ENCODE assay signal across 1 cellular context in the genomic region with DNA sequence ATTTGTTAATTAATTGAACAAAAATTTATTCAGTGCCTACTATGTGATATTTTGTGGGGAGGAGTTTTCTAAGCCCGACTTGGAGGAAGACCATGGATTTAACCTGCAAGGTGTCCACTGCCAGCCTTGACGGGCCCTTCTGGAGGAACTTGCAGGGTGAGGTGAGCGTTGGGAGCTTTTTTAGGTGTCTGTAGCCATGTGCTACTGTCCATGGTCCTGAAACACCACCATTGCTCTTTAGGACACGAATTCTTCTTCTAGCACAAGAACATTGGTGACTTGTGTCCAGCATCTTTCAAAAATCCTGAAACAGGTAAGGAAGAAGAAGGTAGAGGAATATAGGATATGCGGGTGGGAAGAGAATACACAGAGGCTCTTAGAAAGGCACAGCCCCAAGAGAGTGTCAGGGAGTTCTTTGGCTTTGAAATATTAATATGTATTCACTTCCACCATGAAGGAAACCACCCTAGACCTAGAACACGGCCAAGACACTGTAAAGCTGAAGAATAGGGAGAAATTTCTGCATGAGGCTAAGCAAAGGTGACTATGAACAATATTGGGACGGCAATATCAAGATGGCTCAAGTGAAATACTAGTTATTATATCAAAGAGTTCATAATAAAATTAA.
TF ChIP-seq lines count a peak whose summit lies in the region.

No MANE protein-coding gene starts in this region.

TF ChIP-seq in GM12878, 131 proteins besides CTCF, POLR2A, EP300 and RAD21 (continued from another document):
- TF ChIP-seq, protein P1, sequence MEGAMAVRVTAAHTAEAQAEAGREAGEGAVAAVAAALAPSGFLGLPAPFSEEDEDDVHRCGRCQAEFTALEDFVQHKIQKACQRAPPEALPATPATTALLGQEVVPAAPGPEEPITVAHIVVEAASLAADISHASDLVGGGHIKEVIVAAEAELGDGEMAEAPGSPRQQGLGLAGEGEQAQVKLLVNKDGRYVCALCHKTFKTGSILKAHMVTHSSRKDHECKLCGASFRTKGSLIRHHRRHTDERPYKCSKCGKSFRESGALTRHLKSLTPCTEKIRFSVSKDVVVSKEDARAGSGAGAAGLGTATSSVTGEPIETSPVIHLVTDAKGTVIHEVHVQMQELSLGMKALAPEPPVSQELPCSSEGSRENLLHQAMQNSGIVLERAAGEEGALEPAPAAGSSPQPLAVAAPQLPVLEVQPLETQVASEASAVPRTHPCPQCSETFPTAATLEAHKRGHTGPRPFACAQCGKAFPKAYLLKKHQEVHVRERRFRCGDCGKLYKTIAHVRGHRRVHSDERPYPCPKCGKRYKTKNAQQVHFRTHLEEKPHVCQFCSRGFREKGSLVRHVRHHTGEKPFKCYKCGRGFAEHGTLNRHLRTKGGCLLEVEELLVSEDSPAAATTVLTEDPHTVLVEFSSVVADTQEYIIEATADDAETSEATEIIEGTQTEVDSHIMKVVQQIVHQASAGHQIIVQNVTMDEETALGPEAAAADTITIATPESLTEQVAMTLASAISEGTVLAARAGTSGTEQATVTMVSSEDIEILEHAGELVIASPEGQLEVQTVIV (IDR thresholded peaks at IDR 0.05; ENCODE audit: borderline replicate concordance, partially characterized antibody) = no peak
- TF ChIP-seq YY1 (IDR thresholded peaks at IDR 0.05; ENCODE audit: low read depth, low read length) (0 out of 2 replicates have a peak, but pooled peaks have one; percentile 25), BRCA1 (IDR thresholded peaks at IDR 0.05; ENCODE audit: low read depth, low read length) (no peak), ZNF207 (IDR thresholded peaks at IDR 0.05; ENCODE audit: borderline replicate concordance) (no peak), HDAC6 (IDR thresholded peaks at IDR 0.05; ENCODE audit: unreplicated experiment) (no peak)
- TF ChIP-seq, protein P2, sequence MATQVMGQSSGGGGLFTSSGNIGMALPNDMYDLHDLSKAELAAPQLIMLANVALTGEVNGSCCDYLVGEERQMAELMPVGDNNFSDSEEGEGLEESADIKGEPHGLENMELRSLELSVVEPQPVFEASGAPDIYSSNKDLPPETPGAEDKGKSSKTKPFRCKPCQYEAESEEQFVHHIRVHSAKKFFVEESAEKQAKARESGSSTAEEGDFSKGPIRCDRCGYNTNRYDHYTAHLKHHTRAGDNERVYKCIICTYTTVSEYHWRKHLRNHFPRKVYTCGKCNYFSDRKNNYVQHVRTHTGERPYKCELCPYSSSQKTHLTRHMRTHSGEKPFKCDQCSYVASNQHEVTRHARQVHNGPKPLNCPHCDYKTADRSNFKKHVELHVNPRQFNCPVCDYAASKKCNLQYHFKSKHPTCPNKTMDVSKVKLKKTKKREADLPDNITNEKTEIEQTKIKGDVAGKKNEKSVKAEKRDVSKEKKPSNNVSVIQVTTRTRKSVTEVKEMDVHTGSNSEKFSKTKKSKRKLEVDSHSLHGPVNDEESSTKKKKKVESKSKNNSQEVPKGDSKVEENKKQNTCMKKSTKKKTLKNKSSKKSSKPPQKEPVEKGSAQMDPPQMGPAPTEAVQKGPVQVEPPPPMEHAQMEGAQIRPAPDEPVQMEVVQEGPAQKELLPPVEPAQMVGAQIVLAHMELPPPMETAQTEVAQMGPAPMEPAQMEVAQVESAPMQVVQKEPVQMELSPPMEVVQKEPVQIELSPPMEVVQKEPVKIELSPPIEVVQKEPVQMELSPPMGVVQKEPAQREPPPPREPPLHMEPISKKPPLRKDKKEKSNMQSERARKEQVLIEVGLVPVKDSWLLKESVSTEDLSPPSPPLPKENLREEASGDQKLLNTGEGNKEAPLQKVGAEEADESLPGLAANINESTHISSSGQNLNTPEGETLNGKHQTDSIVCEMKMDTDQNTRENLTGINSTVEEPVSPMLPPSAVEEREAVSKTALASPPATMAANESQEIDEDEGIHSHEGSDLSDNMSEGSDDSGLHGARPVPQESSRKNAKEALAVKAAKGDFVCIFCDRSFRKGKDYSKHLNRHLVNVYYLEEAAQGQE (IDR thresholded peaks at IDR 0.05; ENCODE audit: low read depth, low read length) = peak; percentile 98
- TF ChIP-seq, protein P3, sequence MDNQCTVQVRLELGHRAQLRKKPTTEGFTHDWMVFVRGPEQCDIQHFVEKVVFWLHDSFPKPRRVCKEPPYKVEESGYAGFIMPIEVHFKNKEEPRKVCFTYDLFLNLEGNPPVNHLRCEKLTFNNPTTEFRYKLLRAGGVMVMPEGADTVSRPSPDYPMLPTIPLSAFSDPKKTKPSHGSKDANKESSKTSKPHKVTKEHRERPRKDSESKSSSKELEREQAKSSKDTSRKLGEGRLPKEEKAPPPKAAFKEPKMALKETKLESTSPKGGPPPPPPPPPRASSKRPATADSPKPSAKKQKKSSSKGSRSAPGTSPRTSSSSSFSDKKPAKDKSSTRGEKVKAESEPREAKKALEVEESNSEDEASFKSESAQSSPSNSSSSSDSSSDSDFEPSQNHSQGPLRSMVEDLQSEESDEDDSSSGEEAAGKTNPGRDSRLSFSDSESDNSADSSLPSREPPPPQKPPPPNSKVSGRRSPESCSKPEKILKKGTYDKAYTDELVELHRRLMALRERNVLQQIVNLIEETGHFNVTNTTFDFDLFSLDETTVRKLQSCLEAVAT (IDR thresholded peaks at IDR 0.05) = no peak
- TF ChIP-seq, protein P4, sequence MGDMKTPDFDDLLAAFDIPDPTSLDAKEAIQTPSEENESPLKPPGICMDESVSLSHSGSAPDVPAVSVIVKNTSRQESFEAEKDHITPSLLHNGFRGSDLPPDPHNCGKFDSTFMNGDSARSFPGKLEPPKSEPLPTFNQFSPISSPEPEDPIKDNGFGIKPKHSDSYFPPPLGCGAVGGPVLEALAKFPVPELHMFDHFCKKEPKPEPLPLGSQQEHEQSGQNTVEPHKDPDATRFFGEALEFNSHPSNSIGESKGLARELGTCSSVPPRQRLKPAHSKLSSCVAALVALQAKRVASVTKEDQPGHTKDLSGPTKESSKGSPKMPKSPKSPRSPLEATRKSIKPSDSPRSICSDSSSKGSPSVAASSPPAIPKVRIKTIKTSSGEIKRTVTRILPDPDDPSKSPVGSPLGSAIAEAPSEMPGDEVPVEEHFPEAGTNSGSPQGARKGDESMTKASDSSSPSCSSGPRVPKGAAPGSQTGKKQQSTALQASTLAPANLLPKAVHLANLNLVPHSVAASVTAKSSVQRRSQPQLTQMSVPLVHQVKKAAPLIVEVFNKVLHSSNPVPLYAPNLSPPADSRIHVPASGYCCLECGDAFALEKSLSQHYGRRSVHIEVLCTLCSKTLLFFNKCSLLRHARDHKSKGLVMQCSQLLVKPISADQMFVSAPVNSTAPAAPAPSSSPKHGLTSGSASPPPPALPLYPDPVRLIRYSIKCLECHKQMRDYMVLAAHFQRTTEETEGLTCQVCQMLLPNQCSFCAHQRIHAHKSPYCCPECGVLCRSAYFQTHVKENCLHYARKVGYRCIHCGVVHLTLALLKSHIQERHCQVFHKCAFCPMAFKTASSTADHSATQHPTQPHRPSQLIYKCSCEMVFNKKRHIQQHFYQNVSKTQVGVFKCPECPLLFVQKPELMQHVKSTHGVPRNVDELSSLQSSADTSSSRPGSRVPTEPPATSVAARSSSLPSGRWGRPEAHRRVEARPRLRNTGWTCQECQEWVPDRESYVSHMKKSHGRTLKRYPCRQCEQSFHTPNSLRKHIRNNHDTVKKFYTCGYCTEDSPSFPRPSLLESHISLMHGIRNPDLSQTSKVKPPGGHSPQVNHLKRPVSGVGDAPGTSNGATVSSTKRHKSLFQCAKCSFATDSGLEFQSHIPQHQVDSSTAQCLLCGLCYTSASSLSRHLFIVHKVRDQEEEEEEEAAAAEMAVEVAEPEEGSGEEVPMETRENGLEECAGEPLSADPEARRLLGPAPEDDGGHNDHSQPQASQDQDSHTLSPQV (IDR thresholded peaks at IDR 0.05) = no peak
TF ChIP-seq in GM12878: peak in this region for 2.
